1 cellular context compared by ENCODE assay signal in the genomic region with DNA sequence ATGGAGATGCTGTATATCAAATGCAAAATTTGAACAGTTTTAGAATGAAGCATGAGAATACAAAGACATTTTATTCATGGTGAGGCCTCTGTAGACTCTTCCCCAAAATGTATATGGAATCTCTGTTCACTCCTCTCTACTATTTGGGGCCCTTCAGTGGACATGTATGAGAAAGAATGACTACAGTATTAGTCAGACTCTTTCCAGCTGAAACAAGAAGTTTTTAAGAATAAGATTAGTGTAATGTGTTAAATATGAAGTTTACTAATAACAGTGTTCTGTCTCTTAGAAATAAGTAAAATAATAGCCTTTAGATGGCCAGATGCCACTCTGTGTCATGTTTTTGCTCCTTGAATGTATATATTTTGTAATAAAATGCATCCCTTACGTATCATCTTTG.
TF ChIP-seq lines count a peak whose summit lies in the region.

No MANE protein-coding gene starts in this region.

TF ChIP-seq in GM23338, 12 proteins besides CTCF, POLR2A, EP300 and RAD21:
- TF ChIP-seq, protein P1, sequence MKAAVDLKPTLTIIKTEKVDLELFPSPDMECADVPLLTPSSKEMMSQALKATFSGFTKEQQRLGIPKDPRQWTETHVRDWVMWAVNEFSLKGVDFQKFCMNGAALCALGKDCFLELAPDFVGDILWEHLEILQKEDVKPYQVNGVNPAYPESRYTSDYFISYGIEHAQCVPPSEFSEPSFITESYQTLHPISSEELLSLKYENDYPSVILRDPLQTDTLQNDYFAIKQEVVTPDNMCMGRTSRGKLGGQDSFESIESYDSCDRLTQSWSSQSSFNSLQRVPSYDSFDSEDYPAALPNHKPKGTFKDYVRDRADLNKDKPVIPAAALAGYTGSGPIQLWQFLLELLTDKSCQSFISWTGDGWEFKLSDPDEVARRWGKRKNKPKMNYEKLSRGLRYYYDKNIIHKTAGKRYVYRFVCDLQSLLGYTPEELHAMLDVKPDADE (IDR thresholded peaks at IDR 0.05): no peak
- TF ChIP-seq POLR2AphosphoS5 (IDR thresholded peaks at IDR 0.05; ENCODE audit: low read depth): no peak
- TF ChIP-seq JUNB (IDR thresholded peaks at IDR 0.05; ENCODE audit: unreplicated experiment): no peak
